Comparison of ENCODE assay signal across 8 cellular contexts in genomic region chr5:111757582-111758283, GRCh38. TPM values are rescaled to one million over a fixed set of nuclear protein-coding genes. Genes with fewer than 3 reads are reported as not detected.
DNase-seq lines count a peak whose midpoint lies in the region; ATAC-seq and TF ChIP-seq lines count a peak whose summit lies in the region.

No MANE protein-coding gene starts in this region.

- H3K9me3 ChIP-seq in duodenal mucosa (ENCODE audit: control insufficient read depth in 1 of 2, low read length in 2 of 2), result no peaks in the 10 kb centered on the region
- H3K9me3 ChIP-seq in lower lobe of right lung, result no peaks in the 10 kb centered on the region

- H3K27ac Mint-ChIP-seq in activated CD4-positive, alpha-beta memory T cell treated with anti-CD3 and anti-CD28 coated beads, Interleukin-2, amount 10 ng/mL, durations not matched to agents 7 days and 5 days, result peak overlapping the region; percentile 62

- H3K9me3 Mint-ChIP-seq in activated CD4-positive, alpha-beta memory T cell treated with anti-CD3 and anti-CD28 coated beads, Interleukin-2, amount 10 ng/mL, durations not matched to agents 7 days and 5 days, result no peaks in the 10 kb centered on the region

- CTCF ChIA-PET in activated CD4-positive, alpha-beta memory T cell treated with anti-CD3 and anti-CD28 coated beads, Interleukin-2, amount 10 ng/mL, durations not matched to agents 7 days and 5 days (lab: Charles Lee), result interaction anchor here (0.7 to 1.5 kb wide), 6 partner anchors 30 to 246 kb away, joined by 3 to 5 read pairs (median 4); no protein-coding TSS in a partner anchor

- intact Hi-C loops in lower lobe of right lung (cut with DNase I), result no loop called here

- TF ChIP-seq CTCF in C4-2B (conservative IDR thresholded peaks at IDR 0.05) (peak; percentile 20; the same call in 1 of the 2 replicates), lower lobe of right lung (IDR thresholded peaks at IDR 0.05) (no peak)

- H3K27ac ChIP-seq in C4-2B, result peak overlapping the region; percentile 97
- H3K27ac ChIP-seq in duodenal mucosa (ENCODE audit: low read depth, low read length), result peak overlapping the region; percentile 78
- peak overlapping the region; percentile 91 for H3K27ac ChIP-seq in lower lobe of right lung

- peaks cover 26% of the 10 kb centered on the region for H3K27me3 Mint-ChIP-seq in activated CD4-positive, alpha-beta memory T cell treated with anti-CD3 and anti-CD28 coated beads, Interleukin-2, amount 10 ng/mL, durations not matched to agents 7 days and 5 days

- no peaks in the 10 kb centered on the region for H3K27me3 ChIP-seq in duodenal mucosa (ENCODE audit: control insufficient read depth in 1 of 2, insufficient read depth in 2 of 2, low read length in 2 of 2)
- H3K27me3 ChIP-seq in lower lobe of right lung (ENCODE audit: low read depth), result no peaks in the 10 kb centered on the region

- peaks cover 0 to 12% of the 10 kb centered on the region in 2 donors for H3K4me1 ChIP-seq in duodenal mucosa (ENCODE audit: control insufficient read depth in 1 of 2, insufficient read depth in 2 of 2, low read length in 2 of 2)
- peaks cover 24% of the 10 kb centered on the region for H3K4me1 ChIP-seq in lower lobe of right lung

- peak; percentile 94 for ATAC-seq in GM19324 (IDR thresholded peaks at IDR 0.05; ENCODE audit: low FRiP score, unreplicated experiment)
- peak; percentile 72 for ATAC-seq in HG03457 (IDR thresholded peaks at IDR 0.05; ENCODE audit: unreplicated experiment)
- peak; percentile 91 to 93 for ATAC-seq in lower lobe of right lung

- peak overlapping the region; percentile 78 to 84 for H3K4me3 ChIP-seq in duodenal mucosa (ENCODE audit: low read depth in 1 of 2, low read length in 2 of 2)
- H3K4me3 ChIP-seq in lower lobe of right lung, result peak overlapping the region; percentile 71

- H3K9ac ChIP-seq in duodenal mucosa (ENCODE audit: low read depth in 1 of 2, low read length in 2 of 2), result peak overlapping the region; percentile 63 to 79

- peak overlapping the region; percentile 80 for H3K4me3 Mint-ChIP-seq in activated CD4-positive, alpha-beta memory T cell treated with anti-CD3 and anti-CD28 coated beads, Interleukin-2, amount 10 ng/mL, durations not matched to agents 7 days and 5 days

- H3K36me3 Mint-ChIP-seq in activated CD4-positive, alpha-beta memory T cell treated with anti-CD3 and anti-CD28 coated beads, Interleukin-2, amount 10 ng/mL, durations not matched to agents 7 days and 5 days (ENCODE audit: low read depth), result no peaks in the 10 kb centered on the region

- DNase-seq in NCI-H526 treated with DMSO at 0.1 percent for 48 hours (lab: John Stamatoyannopoulos, UW) (peak; percentile 69), lower lobe of right lung (peak; percentile 94)
- DNase-seq in activated CD4-positive, alpha-beta memory T cell treated with anti-CD3 and anti-CD28 coated beads, Interleukin-2, amount 10 ng/mL, durations not matched to agents 7 days and 5 days, result peak; percentile 83
- peak; percentile 10 to 56 (median 48) for DNase-seq in stimulated activated CD4-positive, alpha-beta T cell treated with anti-CD3 and anti-CD28 coated beads, TNF-alpha, amount 100 ng/mL, for 1 hour (ENCODE audit: low read depth in 3 of 3, low spot score in 1 of 3)

- H3K4me1 Mint-ChIP-seq in activated CD4-positive, alpha-beta memory T cell treated with anti-CD3 and anti-CD28 coated beads, Interleukin-2, amount 10 ng/mL, durations not matched to agents 7 days and 5 days, result peaks cover 13% of the 10 kb centered on the region

- POLR2A ChIA-PET in activated CD4-positive, alpha-beta memory T cell treated with anti-CD3 and anti-CD28 coated beads, Interleukin-2, amount 10 ng/mL, durations not matched to agents 7 days and 5 days (lab: Charles Lee), result interaction anchor here (1.4 to 2.1 kb wide), 2 partner anchors 16 to 403 kb away, joined by 4 to 13 read pairs; no protein-coding TSS in a partner anchor

- H3K36me3 ChIP-seq in duodenal mucosa (ENCODE audit: control insufficient read depth in 1 of 2, insufficient read depth in 2 of 2, low read length in 2 of 2) (no peaks in the 10 kb centered on the region), lower lobe of right lung (no peaks in the 10 kb centered on the region)

RNA-seq across cellular contexts. Expression of gene NREP, which starts 0.7 kb away (rescaled TPM):
- 1 to 10 TPM; 4.5 to 4.8 TPM for total RNA-seq in activated CD4-positive, alpha-beta memory T cell treated with anti-CD3 and anti-CD28 coated beads, Interleukin-2, amount 10 ng/mL, durations not matched to agents 7 days and 5 days
- 21.6 TPM for total RNA-seq in lower lobe of right lung

Comparison
In these comparisons a context has a peak if more than half of its experiments do, and no peak if none do; other contexts are left out.
1. Peak in every context shown above with its lines: DNase-seq, ATAC-seq, H3K4me3 ChIP-seq and H3K27ac ChIP-seq.